21 cellular contexts compared by ENCODE assay signal in the genomic region with DNA sequence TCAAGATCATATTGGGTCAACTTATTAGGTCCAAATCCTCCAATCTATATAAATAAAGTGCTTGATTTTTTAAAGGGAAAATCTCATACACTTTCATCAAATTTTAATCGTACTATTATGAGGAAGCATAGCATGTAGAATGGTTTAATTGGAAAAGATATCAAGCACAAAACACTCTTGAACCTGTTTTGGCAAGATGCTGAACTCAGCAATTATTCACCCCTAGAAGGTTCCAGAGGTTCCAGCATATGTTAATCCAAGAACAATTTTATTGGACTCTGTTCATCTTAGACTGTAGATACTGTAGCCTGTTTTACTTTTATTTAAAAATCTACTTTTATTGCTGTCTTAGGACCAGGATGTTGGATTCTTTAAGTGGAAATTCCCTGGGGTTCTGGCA.
DNase-seq lines count a peak whose midpoint lies in the region; ATAC-seq, FAIRE-seq and TF ChIP-seq lines count a peak whose summit lies in the region.
"Had no signal": no experiment of that assay in that cellular context is flagged by ENCODE, and none has a peak within 500 bp of the region (broad histone marks: within the 10 kb centered on the region; RNA-seq: fewer than 3 reads in every experiment).

No MANE protein-coding gene starts in this region.

- H3K4me3 ChIP-seq in A549 (no peak overlapping the region), IMR-90 (ENCODE audit: insufficient read depth, low read depth, low read length) (no peak overlapping the region), H1 (ENCODE audit: extremely low read depth in 1 of 4, insufficient read depth in 2 of 4, low read depth in 3 of 4, low read length in 4 of 4) (no peak overlapping the region)
- H3K4me3 ChIP-seq in effector memory CD4-positive, alpha-beta T cell (ENCODE audit: insufficient read depth, low read depth, low read length, poor library complexity, severe bottlenecking), result no peak overlapping the region
- H3K4me3 ChIP-seq: BLaER1, GM12878, GM23338, HAP-1 had no signal

- H3K36me3 Mint-ChIP-seq in activated CD8-positive, alpha-beta memory T cell treated with anti-CD3 and anti-CD28 coated beads, Interleukin-2, amount 10 ng/mL, durations not matched to agents 7 days and 5 days, result no peaks in the 10 kb centered on the region
- H3K36me3 Mint-ChIP-seq: CD4-positive, CD25-positive, alpha-beta regulatory T cell; CD8-positive, alpha-beta T cell had no signal

- intact Hi-C loops in IMR-90 (cut with micrococcal nuclease), result no loop called here

- H3K36me3 ChIP-seq in IMR-90 (ENCODE audit: control insufficient read depth, insufficient read depth, low read length) (no peaks in the 10 kb centered on the region), H1 (ENCODE audit: control insufficient read depth in 2 of 4, insufficient read depth in 4 of 4, low read length in 3 of 4) (no peaks in the 10 kb centered on the region)
- H3K36me3 ChIP-seq in effector memory CD4-positive, alpha-beta T cell (ENCODE audit: control insufficient read depth, insufficient read depth, low read length), result no peaks in the 10 kb centered on the region
- H3K36me3 ChIP-seq: BLaER1, HAP-1 had no signal

- no peaks in the 10 kb centered on the region for H3K23me2 ChIP-seq in H1 (ENCODE audit: low read depth, low read length)

- no peak for TF ChIP-seq EP300 in A549 (IDR thresholded peaks at IDR 0.05)
- no peak for TF ChIP-seq EP300 in H1 (IDR thresholded peaks at IDR 0.05; ENCODE audit: borderline replicate concordance in 1 of 2, low read depth in 2 of 2, low read length in 2 of 2)

- DNase-seq in A549 (ENCODE audit: low read depth in 1 of 2, low spot score in 1 of 2) (no peak), IMR-90 (no peak), H1 (ENCODE audit: low read depth in 1 of 2, low spot score in 2 of 2) (no peak), D721Med (ENCODE audit: insufficient read length, low spot score) (no peak)
- DNase-seq in effector memory CD4-positive, alpha-beta T cell, result no peak
- no peak for DNase-seq in activated CD8-positive, alpha-beta memory T cell treated with anti-CD3 and anti-CD28 coated beads, Interleukin-2, amount 10 ng/mL, durations not matched to agents 7 days and 5 days
- DNase-seq: 8988T; Caco-2; CD4-positive, CD25-positive, alpha-beta regulatory T cell; CD8-positive, alpha-beta T cell; DMS 273 treated with DMSO at 0.1 percent for 48 hours; DMS79; EL; GDM1 had no signal

- H3K79me2 ChIP-seq in H1 (ENCODE audit: control insufficient read depth in 1 of 2, insufficient read depth in 2 of 2, low read length in 2 of 2), result no peaks in the 10 kb centered on the region

- no peak overlapping the region for H3K18ac ChIP-seq in IMR-90 (ENCODE audit: low read depth, low read length)
- H3K18ac ChIP-seq in H1 (ENCODE audit: extremely low read depth, low read length), result no peak overlapping the region

- ATAC-seq in A549 (no peak), IMR-90 (ENCODE audit: low read depth) (no peak)
- ATAC-seq in activated CD8-positive, alpha-beta memory T cell treated with anti-CD3 and anti-CD28 coated beads, Interleukin-2, amount 10 ng/mL, durations not matched to agents 7 days and 5 days, result no peak
- ATAC-seq: CD8-positive, alpha-beta T cell; GM12878; GM23338 had no signal

- POLR2A ChIA-PET in A549 (lab: Yijun Ruan, JAX), result no interaction called here
- POLR2A ChIA-PET in IMR-90 (lab: Charles Lee; ENCODE audit: unreplicated experiment), result no interaction called here
- POLR2A ChIA-PET in H1 (lab: Charles Lee; ENCODE audit: partially characterized antibody), result no interaction called here

- H4K8ac ChIP-seq in IMR-90 (ENCODE audit: low read depth in 2 of 2, low read length in 2 of 2), result no peak overlapping the region
- H4K8ac ChIP-seq in H1 (ENCODE audit: extremely low read depth, insufficient read depth, low read length), result no peak overlapping the region

- CTCF ChIA-PET in A549 (lab: Yijun Ruan, JAX), result no interaction called here
- CTCF ChIA-PET in IMR-90 (lab: Yijun Ruan, JAX), result no interaction called here
- CTCF ChIA-PET in H1 (lab: Charles Lee; ENCODE audit: partially characterized antibody), result no interaction called here
- CTCF ChIA-PET in activated CD8-positive, alpha-beta memory T cell treated with anti-CD3 and anti-CD28 coated beads, Interleukin-2, amount 10 ng/mL, durations not matched to agents 7 days and 5 days (lab: Charles Lee), result interaction anchor here (0.6 kb wide), 1 partner anchor 36 kb away, joined by 3 read pairs; no protein-coding TSS in a partner anchor

- H2BK120ac ChIP-seq in IMR-90 (ENCODE audit: low read depth, low read length), result no peak overlapping the region
- no peak overlapping the region for H2BK120ac ChIP-seq in H1 (replicated peaks; ENCODE audit: low read depth, low read length)

- no peaks in the 10 kb centered on the region for H3K4me1 Mint-ChIP-seq in activated CD8-positive, alpha-beta memory T cell treated with anti-CD3 and anti-CD28 coated beads, Interleukin-2, amount 10 ng/mL, durations not matched to agents 7 days and 5 days
- H3K4me1 Mint-ChIP-seq: CD4-positive, CD25-positive, alpha-beta regulatory T cell had no signal

- H3K9me1 ChIP-seq in IMR-90 (ENCODE audit: insufficient read depth, low read length), result no peaks in the 10 kb centered on the region

- H2BK15ac ChIP-seq in IMR-90 (ENCODE audit: low read depth, low read length), result no peak overlapping the region
- no peak overlapping the region for H2BK15ac ChIP-seq in H1 (ENCODE audit: low read length)

- H2BK20ac ChIP-seq in IMR-90 (ENCODE audit: low read depth, low read length) (no peak overlapping the region), H1 (ENCODE audit: low read length) (no peak overlapping the region)

- no peak overlapping the region for H2BK12ac ChIP-seq in H1 (ENCODE audit: low read depth, low read length)

- H3K27ac ChIP-seq in A549 (no peak overlapping the region), IMR-90 (ENCODE audit: insufficient read depth, low read length) (no peak overlapping the region), H1 (ENCODE audit: low read depth, low read length) (no peak overlapping the region)
- no peak overlapping the region for H3K27ac ChIP-seq in effector memory CD4-positive, alpha-beta T cell (ENCODE audit: insufficient read depth, low read length, poor library complexity, severe bottlenecking)
- H3K27ac ChIP-seq: BLaER1, C4-2B had no signal

- in situ Hi-C loops in IMR-90 (cut with MboI; ENCODE audit: low sequenced_read_pairs), result no loop called here

- H3K14ac ChIP-seq in IMR-90 (replicated peaks; ENCODE audit: low read depth, low read length), result no peak overlapping the region
- H3K14ac ChIP-seq in H1 (ENCODE audit: insufficient read length), result no peak overlapping the region

- no peaks in the 10 kb centered on the region for H3K9me3 Mint-ChIP-seq in activated CD8-positive, alpha-beta memory T cell treated with anti-CD3 and anti-CD28 coated beads, Interleukin-2, amount 10 ng/mL, durations not matched to agents 7 days and 5 days (ENCODE audit: low read depth)
- H3K9me3 Mint-ChIP-seq: CD8-positive, alpha-beta T cell had no signal

- H3K4me2 ChIP-seq in A549, result no peak overlapping the region
- no peak overlapping the region for H3K4me2 ChIP-seq in IMR-90 (ENCODE audit: low read depth, low read length)
- no peak overlapping the region for H3K4me2 ChIP-seq in H1 (ENCODE audit: insufficient read depth in 1 of 2, low read depth in 2 of 2, low read length in 2 of 2)
- H3K4me2 ChIP-seq: BLaER1, GM23338 had no signal

- FAIRE-seq in A549 (lab: Jason Lieb, UNC) (no peak), H1 (lab: Jason Lieb, UNC) (no peak), D721Med (lab: Jason Lieb, UNC) (no peak)
- FAIRE-seq: GM12878, H54 had no signal

- H3K56ac ChIP-seq in IMR-90 (ENCODE audit: extremely low read depth, insufficient read depth, low read length) (no peak overlapping the region), H1 (replicated peaks; ENCODE audit: insufficient read length, low read depth, low read length) (no peak overlapping the region)

- peaks cover 24% of the 10 kb centered on the region for H3K27me3 Mint-ChIP-seq in activated CD8-positive, alpha-beta memory T cell treated with anti-CD3 and anti-CD28 coated beads, Interleukin-2, amount 10 ng/mL, durations not matched to agents 7 days and 5 days
- H3K27me3 Mint-ChIP-seq: B cell had no signal

- no peak overlapping the region for H2BK5ac ChIP-seq in IMR-90 (ENCODE audit: low read depth, low read length, poor library complexity, severe bottlenecking)
- H2BK5ac ChIP-seq in H1 (ENCODE audit: low read depth, low read length), result no peak overlapping the region

- TF ChIP-seq CTCF in A549 (IDR thresholded peaks at IDR 0.05), result no peak
- TF ChIP-seq CTCF in IMR-90 (conservative IDR thresholded peaks at IDR 0.05; ENCODE audit: low read depth, low read length), result no peak
- TF ChIP-seq CTCF in H1 (IDR thresholded peaks at IDR 0.05; ENCODE audit: control extremely low read depth in 1 of 3, insufficient read depth in 1 of 3, low read depth in 1 of 3, low read length in 3 of 3), result no peak
- TF ChIP-seq CTCF in D721Med (IDR thresholded peaks at IDR 0.05; ENCODE audit: insufficient read depth, missing control alignments), result no peak

- H4K91ac ChIP-seq in IMR-90 (ENCODE audit: insufficient read depth, low read depth, low read length) (no peak overlapping the region), H1 (replicated peaks; ENCODE audit: insufficient read length, low read length) (no peak overlapping the region)

- H3K79me1 ChIP-seq in IMR-90 (ENCODE audit: low read depth in 1 of 2, low read length in 2 of 2), result no peaks in the 10 kb centered on the region
- H3K79me1 ChIP-seq in H1 (ENCODE audit: low read depth, low read length), result no peaks in the 10 kb centered on the region

- dilution Hi-C loops in IMR-90 (cut with HindIII; ENCODE audit: low sequenced_read_pairs, unreplicated experiment), result no loop called here

- no TSS peak for BruUV-seq in IMR-90 (replicated peaks; lab: Mats Ljungman, UMichigan)

- no peak overlapping the region for H4K5ac ChIP-seq in IMR-90 (ENCODE audit: low read depth, low read length)
- H4K5ac ChIP-seq in H1 (ENCODE audit: insufficient read length, low read depth, low read length), result no peak overlapping the region

- H3K4me1 ChIP-seq in A549 (peaks cover 11% of the 10 kb centered on the region), IMR-90 (ENCODE audit: control insufficient read depth, insufficient read depth, low read length) (0 out of 2 replicates have a peak, but pooled peaks cover 1% of the 10 kb centered on the region), H1 (replicated peaks in 1 of 4; ENCODE audit: control insufficient read depth in 3 of 4, insufficient read depth in 4 of 4, low read length in 3 of 4) (no peaks in the 10 kb centered on the region)
- no peaks in the 10 kb centered on the region for H3K4me1 ChIP-seq in effector memory CD4-positive, alpha-beta T cell (ENCODE audit: control insufficient read depth, insufficient read depth, low read length, poor library complexity, severe bottlenecking)
- H3K4me1 ChIP-seq: BLaER1, Caco-2 had no signal

- H3K4ac ChIP-seq in IMR-90 (ENCODE audit: low read depth, low read length) (no peak overlapping the region), H1 (replicated peaks; ENCODE audit: insufficient read length, low read depth, low read length) (no peak overlapping the region)

- H4K20me1 ChIP-seq in IMR-90 (ENCODE audit: insufficient read depth, low read length) (no peaks in the 10 kb centered on the region), H1 (replicated peaks in 1 of 2; ENCODE audit: control insufficient read depth in 1 of 2, insufficient read depth in 2 of 2, low read length in 2 of 2) (no peaks in the 10 kb centered on the region)
- H4K20me1 ChIP-seq: BLaER1 had no signal

- no peak overlapping the region for H3K23ac ChIP-seq in IMR-90 (ENCODE audit: low read depth, low read length)
- no peak overlapping the region for H3K23ac ChIP-seq in H1 (ENCODE audit: insufficient read length)

- no peak overlapping the region for H2AK9ac ChIP-seq in IMR-90 (replicated peaks; ENCODE audit: low read depth, low read length, poor library complexity)

- H2AK5ac ChIP-seq in IMR-90 (ENCODE audit: low read depth, low read length) (no peak overlapping the region), H1 (ENCODE audit: low read depth, low read length) (no peak overlapping the region)

- no peak overlapping the region for H3K4me3 Mint-ChIP-seq in activated CD8-positive, alpha-beta memory T cell treated with anti-CD3 and anti-CD28 coated beads, Interleukin-2, amount 10 ng/mL, durations not matched to agents 7 days and 5 days
- H3K4me3 Mint-ChIP-seq: B cell; CD4-positive, CD25-positive, alpha-beta regulatory T cell; CD8-positive, alpha-beta T cell; GM23338 had no signal

- TF ChIP-seq RAD21 in A549 (conservative IDR thresholded peaks at IDR 0.05 in 1 of 2, IDR thresholded peaks at IDR 0.05 in 1 of 2), result no peak
- TF ChIP-seq RAD21 in IMR-90 (IDR thresholded peaks at IDR 0.05; ENCODE audit: low read length), result no peak
- no peak for TF ChIP-seq RAD21 in H1 (IDR thresholded peaks at IDR 0.05 in 1 of 2, conservative IDR thresholded peaks at IDR 0.05 in 1 of 2; ENCODE audit: low read depth in 2 of 2, low read length in 2 of 2)

- WGBS in A549 (ENCODE audit: missing lambda C conversion rate), result 50% methylated on average over 1 of the region's 1 CpG
- WGBS in IMR-90 (ENCODE audit: extremely low coverage in 2 of 2, insufficient read length in 1 of 2), 2 experiments, result no CpG with 5 or more reads among the region's 1 CpG
- 80% methylated on average over 1 of the region's 1 CpG; no CpG with 5 or more reads in 1 of the 2 experiments for WGBS in H1 (ENCODE audit: extremely low coverage in 1 of 2, insufficient coverage in 1 of 2, insufficient read length in 1 of 2, insufficient replicate concordance in 2 of 2, low coverage in 1 of 2, low lambda C conversion rate in 2 of 2, missing lambda C conversion rate in 1 of 2), 2 experiments

- H3K27ac Mint-ChIP-seq in activated CD8-positive, alpha-beta memory T cell treated with anti-CD3 and anti-CD28 coated beads, Interleukin-2, amount 10 ng/mL, durations not matched to agents 7 days and 5 days, result no peak overlapping the region
- H3K27ac Mint-ChIP-seq: B cell; CD4-positive, CD25-positive, alpha-beta regulatory T cell; CD8-positive, alpha-beta T cell; GM23338 had no signal

- H3K9ac ChIP-seq in IMR-90 (ENCODE audit: low read depth, low read length) (no peak overlapping the region), H1 (replicated peaks in 1 of 4; ENCODE audit: extremely low read depth in 1 of 4, low read depth in 3 of 4, low read length in 3 of 4) (no peak overlapping the region)
- H3K9ac ChIP-seq: BLaER1 had no signal

- TF ChIP-seq POLR2A in A549 (IDR thresholded peaks at IDR 0.05; ENCODE audit: low read length) (no peak), IMR-90 (IDR thresholded peaks at IDR 0.05; ENCODE audit: low read depth, low read length) (no peak), H1 (IDR thresholded peaks at IDR 0.05; ENCODE audit: control extremely low read depth in 1 of 2, low read depth in 2 of 2, low read length in 2 of 2) (no peak)

- H2AFZ ChIP-seq in IMR-90 (replicated peaks; ENCODE audit: low read length, poor library complexity) (no peak overlapping the region), H1 (ENCODE audit: low read length) (no peak overlapping the region)
- H2AFZ ChIP-seq: GM23338 had no signal

- H3K27me3 ChIP-seq in IMR-90 (ENCODE audit: control insufficient read depth, insufficient read depth, low read length) (peaks cover 8% of the 10 kb centered on the region; the same call in 1 of the 2 replicates), H1 (replicated peaks in 1 of 4; ENCODE audit: control insufficient read depth in 3 of 4, extremely low read depth in 1 of 4, insufficient read depth in 3 of 4, low read length in 3 of 4) (no peaks in the 10 kb centered on the region)
- no peaks in the 10 kb centered on the region for H3K27me3 ChIP-seq in effector memory CD4-positive, alpha-beta T cell (replicated peaks; ENCODE audit: control insufficient read depth, insufficient read depth, low read length, poor library complexity, severe bottlenecking)
- H3K27me3 ChIP-seq: BLaER1 had no signal

- H3K9me3 ChIP-seq in A549 (no peaks in the 10 kb centered on the region), IMR-90 (ENCODE audit: control insufficient read depth, insufficient read depth, low read length) (no peaks in the 10 kb centered on the region), H1 (ENCODE audit: insufficient read depth in 2 of 2, low read depth in 1 of 2, low read length in 1 of 2) (no peaks in the 10 kb centered on the region)
- no peaks in the 10 kb centered on the region for H3K9me3 ChIP-seq in effector memory CD4-positive, alpha-beta T cell (ENCODE audit: control insufficient read depth, low read length)
- H3K9me3 ChIP-seq: BLaER1, Caco-2, HAP-1 had no signal
